ENCODE assay signal across 10 cellular contexts in genomic region chr22:23144432-23144831, GRCh38. TPM values are rescaled to one million over a fixed set of nuclear protein-coding genes. Genes with fewer than 3 reads are reported as not detected.
DNase-seq lines count a peak whose midpoint lies in the region; ATAC-seq and TF ChIP-seq lines count a peak whose summit lies in the region.
"Had no signal": no experiment of that assay in that cellular context is flagged by ENCODE, and none has a peak within 500 bp of the region (broad histone marks: within the 10 kb centered on the region; RNA-seq: fewer than 3 reads in every experiment).

No MANE protein-coding gene starts in this region.

- H3K4me1 ChIP-seq in adipocyte (ENCODE audit: control insufficient read depth, insufficient read depth, low read length) = peaks cover 19% of the 10 kb centered on the region
- H3K4me1 ChIP-seq in thyroid gland = peaks cover 48 to 73% of the 10 kb centered on the region in 2 donors

- H3K36me3 Mint-ChIP-seq in activated T-cell treated with anti-CD3 and anti-CD28 coated beads, Interleukin-2, amount 50 U/mL, for 72 hours (ENCODE audit: insufficient read depth in 2 of 2) = no peaks in the 10 kb centered on the region
- H3K36me3 Mint-ChIP-seq in memory B cell = no peaks in the 10 kb centered on the region

- no peaks in the 10 kb centered on the region for H3K27me3 Mint-ChIP-seq in activated T-cell treated with anti-CD3 and anti-CD28 coated beads, Interleukin-2, amount 50 U/mL, for 72 hours (ENCODE audit: low read depth)
- no peaks in the 10 kb centered on the region for H3K27me3 Mint-ChIP-seq in memory B cell

- H3K4me3 ChIP-seq in adipocyte (ENCODE audit: low read length) (no peak overlapping the region), thyroid gland (replicated peaks in 1 of 3) (no peak overlapping the region)

- peak overlapping the region; percentile 19 to 79 for H3K4me3 Mint-ChIP-seq in activated T-cell treated with anti-CD3 and anti-CD28 coated beads, Interleukin-2, amount 50 U/mL, for 72 hours
- H3K4me3 Mint-ChIP-seq in memory B cell = peak overlapping the region; percentile 86

- H3K9ac ChIP-seq in adipocyte (ENCODE audit: low read length) = peak overlapping the region; percentile 22

- H3K9me3 ChIP-seq in adipocyte (ENCODE audit: control insufficient read depth, low read length) (no peaks in the 10 kb centered on the region), thyroid gland (no peaks in the 10 kb centered on the region)

- H3K9me3 Mint-ChIP-seq in activated T-cell treated with anti-CD3 and anti-CD28 coated beads, Interleukin-2, amount 50 U/mL, for 72 hours = no peaks in the 10 kb centered on the region
- no peaks in the 10 kb centered on the region for H3K9me3 Mint-ChIP-seq in memory B cell
- H3K9me3 Mint-ChIP-seq: activated T-helper 2 cell treated with anti-CD3 and anti-CD28 coated beads, Interferon-gamma antibody, Interleukin-2, Interleukin-4, amounts not matched to agents 10 μg/mL and 5 μg/mL and 100 μg/mL, durations not matched to agents 14 hours and 24 hours and 36 hours had no signal

- TF ChIP-seq CTCF in thyroid gland (IDR thresholded peaks at IDR 0.05) = no peak

- H3K27ac ChIP-seq in thyroid gland = peak overlapping the region; percentile 23 to 56 (median 34)

- peaks cover 34% of the 10 kb centered on the region for H3K4me1 Mint-ChIP-seq in activated T-cell treated with anti-CD3 and anti-CD28 coated beads, Interleukin-2, amount 50 U/mL, for 72 hours (ENCODE audit: low read depth)
- peaks cover 16% of the 10 kb centered on the region for H3K4me1 Mint-ChIP-seq in memory B cell

- intact Hi-C loops in thyroid gland (cut with DNase I) = no loop called here

- H3K36me3 ChIP-seq in adipocyte (ENCODE audit: control insufficient read depth, insufficient read depth, low read length, severe bottlenecking) (no peaks in the 10 kb centered on the region), thyroid gland (no peaks in the 10 kb centered on the region)

- no peak for DNase-seq in activated T-cell treated with anti-CD3 and anti-CD28 coated beads, Interleukin-2, amount 50 U/mL, for 72 hours
- DNase-seq in activated T-cell treated with anti-CD3 and anti-CD28 coated beads for 4 hours (no peak), adipocyte (ENCODE audit: low read depth) (no peak), memory B cell (ENCODE audit: low spot score in 2 of 2) (no peak), thyroid gland (no peak), DMS 273 treated with DMSO at 0.1 percent for 48 hours (lab: John Stamatoyannopoulos, UW) (no peak)
- no peak for DNase-seq in stimulated activated CD4-positive, alpha-beta T cell treated with anti-CD3 and anti-CD28 coated beads, Interleukin-4, amount 100 ng/mL, for 1 hour
- no peak for DNase-seq in stimulated activated naive CD4-positive, alpha-beta T cell (lab: John Stamatoyannopoulos, UW)

- TF ChIP-seq POLR2A in thyroid gland (IDR thresholded peaks at IDR 0.05) = no peak

- WGBS in thyroid gland, 2 donors = 97% methylated on average over 4 of the region's 4 CpGs

- no peak for ATAC-seq in activated T-cell treated with anti-CD3 and anti-CD28 coated beads, Interleukin-2, amount 50 U/mL, for 72 hours (replicated peaks in 1 of 2)
- no peak for ATAC-seq in memory B cell (ENCODE audit: low read depth)

- no peaks in the 10 kb centered on the region for H3K27me3 ChIP-seq in adipocyte (replicated peaks; ENCODE audit: control insufficient read depth, insufficient read depth, low read length)
- no peaks in the 10 kb centered on the region for H3K27me3 ChIP-seq in thyroid gland

- H3K27ac Mint-ChIP-seq in activated T-cell treated with anti-CD3 and anti-CD28 coated beads, Interleukin-2, amount 50 U/mL, for 72 hours = no peak overlapping the region
- peak overlapping the region; percentile 98 for H3K27ac Mint-ChIP-seq in memory B cell

RNA-seq across cellular contexts. Expression of gene RAB36, which starts 0.8 kb away (rescaled TPM):
- under 1 TPM; 0.14 to 0.19 TPM for total RNA-seq in activated T-cell treated with anti-CD3 and anti-CD28 coated beads, Interleukin-2, amount 50 U/mL, for 72 hours
- total RNA-seq in thyroid gland = 10 to 100 TPM; 10.9 to 33.4 (median 27.8) TPM
- total RNA-seq: activated T-helper 2 cell treated with anti-CD3 and anti-CD28 coated beads, Interferon-gamma antibody, Interleukin-2, Interleukin-4, amounts not matched to agents 10 μg/mL and 5 μg/mL and 100 μg/mL, durations not matched to agents 14 hours and 24 hours and 36 hours had no signal

RNA-seq across cellular contexts. Expression of gene RSPH14, which starts 2.6 kb away (rescaled TPM):
- total RNA-seq in activated T-cell treated with anti-CD3 and anti-CD28 coated beads, Interleukin-2, amount 50 U/mL, for 72 hours = 1 to 10 TPM in 1 of 2 donors, under 1 TPM in 1; 0.79 to 1.4 TPM
- total RNA-seq in thyroid gland = 1 to 10 TPM in 2 of 4 donors, not detected in 2; 1.1 to 3.0 TPM
- total RNA-seq: activated T-helper 2 cell treated with anti-CD3 and anti-CD28 coated beads, Interferon-gamma antibody, Interleukin-2, Interleukin-4, amounts not matched to agents 10 μg/mL and 5 μg/mL and 100 μg/mL, durations not matched to agents 14 hours and 24 hours and 36 hours; NCI-H460 had no signal

RNA-seq across cellular contexts. Expression of gene BCR, which starts 35.9 kb away (rescaled TPM):
- total RNA-seq in activated T-cell treated with anti-CD3 and anti-CD28 coated beads, Interleukin-2, amount 50 U/mL, for 72 hours = 10 to 100 TPM; 40.3 to 50.0 TPM
- total RNA-seq in thyroid gland = 100 to 1,000 TPM in 1 of 4 donors, 10 to 100 TPM in 3; 80.1 to 127 (median 87.7) TPM

Comparison
In these comparisons a context has a peak if more than half of its experiments do, and no peak if none do; other contexts are left out.
1. RNA of gene RAB36, which starts 0.8 kb away (total RNA-seq): 10.9 to 33.4 TPM in thyroid gland; 0.14 to 0.19 TPM in activated T-cell treated with anti-CD3 and anti-CD28 coated beads, Interleukin-2, amount 50 U/mL, for 72 hours; every median in the first group is over 10 times any median in the second.